In the genomic region with DNA sequence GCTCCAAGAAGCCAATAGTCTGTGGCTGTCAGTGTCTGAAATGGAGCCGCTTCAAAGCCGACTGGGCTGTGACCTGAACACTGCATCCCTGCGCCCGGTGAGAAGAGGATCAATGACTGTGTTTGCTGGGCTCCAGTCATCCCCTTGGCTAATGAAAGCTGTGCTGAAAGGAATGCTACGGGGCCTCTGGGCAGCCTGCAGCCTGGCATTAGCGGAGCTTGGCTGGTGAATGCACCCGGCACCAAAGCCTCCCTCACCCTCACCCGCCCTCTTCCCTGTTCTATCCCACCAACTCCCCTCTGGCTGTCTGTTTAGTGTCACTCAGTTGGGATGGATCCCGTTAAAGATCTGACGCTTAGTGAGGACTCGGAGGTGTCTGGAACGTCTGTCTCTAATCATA, we compare ENCODE assay signal across 18 cellular contexts.
A peak's percentile ranks its signal among the peaks of the same experiment; 100 is the strongest.
DNase-seq lines count a peak whose midpoint lies in the region.
"Had no signal": no experiment of that assay in that cellular context is flagged by ENCODE, and none has a peak within 500 bp of the region (broad histone marks: within the 10 kb centered on the region; RNA-seq: fewer than 3 reads in every experiment).

No MANE protein-coding gene starts in this region.

- no peaks in the 10 kb centered on the region for H3K27me3 ChIP-seq in skeletal muscle satellite cell (ENCODE audit: control insufficient read depth, insufficient read depth, low read length)
- H3K27me3 ChIP-seq: BLaER1, testis had no signal

- peaks cover 41% of the 10 kb centered on the region for H3K4me1 ChIP-seq in mesodermal cell (ENCODE audit: control insufficient read depth, insufficient read depth, low read length, poor library complexity, severe bottlenecking)
- H3K4me1 ChIP-seq in skeletal muscle satellite cell (ENCODE audit: control insufficient read depth, insufficient read depth, low read length) = peaks cover 43% of the 10 kb centered on the region
- H3K4me1 ChIP-seq: testis had no signal

- no peaks in the 10 kb centered on the region for H3K9me3 ChIP-seq in mesodermal cell (ENCODE audit: control insufficient read depth, low read length)
- no peaks in the 10 kb centered on the region for H3K9me3 ChIP-seq in skeletal muscle satellite cell (replicated peaks; ENCODE audit: low read length)
- H3K9me3 ChIP-seq: BLaER1, testis had no signal

- H3K4me3 ChIP-seq in mesodermal cell (ENCODE audit: extremely low read depth, insufficient read depth, low read length, poor library complexity, severe bottlenecking) = no peak overlapping the region
- no peak overlapping the region for H3K4me3 ChIP-seq in skeletal muscle satellite cell (ENCODE audit: low read length)
- H3K4me3 ChIP-seq: BLaER1, testis had no signal

- WGBS in mesodermal cell (ENCODE audit: insufficient coverage in 2 of 2), 2 experiments = 23 to 50% methylated on average over 2 to 8 of the region's 12 CpGs

- DNase-seq in M059J (ENCODE audit: low read depth) (peak; percentile 57), ecto neural progenitor cell (ENCODE audit: low spot score) (peak; percentile 75), DMS79 (lab: John Stamatoyannopoulos, UW) (no peak), NCI-H1417 treated with DMSO at 0.1 percent for 48 hours (lab: John Stamatoyannopoulos, UW) (no peak), NCI-H82 (lab: John Stamatoyannopoulos, UW) (no peak)
- DNase-seq in stimulated activated CD4-positive, alpha-beta T cell treated with anti-CD3 and anti-CD28 coated beads, Interleukin-12 subunit alpha, Interleukin-12 subunit beta, amount 100 ng/mL, for 4 hours = no peak
- DNase-seq: activated CD4-positive, alpha-beta T cell treated with anti-CD3 and anti-CD28 coated beads for 48 hours; activated naive CD8-positive, alpha-beta T cell treated with anti-CD3 and anti-CD28 coated beads, Interleukin-2, amount 10 ng/mL, durations not matched to agents 7 days and 5 days; activated T-cell treated with anti-CD3 and anti-CD28 coated beads for 4 hours; DMS79 treated with DMSO at 0.1 percent for 48 hours; erythroblast; left ventricle myocardium superior; NCI-H187 treated with DMSO at 0.1 percent for 48 hours had no signal

- H3K27ac ChIP-seq in mesodermal cell (ENCODE audit: low read depth, low read length, severe bottlenecking) = peak overlapping the region; percentile 85
- H3K27ac ChIP-seq: BLaER1, RWPE1, testis had no signal

- peak overlapping the region; percentile 15 for H3K9ac ChIP-seq in skeletal muscle satellite cell (ENCODE audit: low read depth, low read length)
- H3K9ac ChIP-seq: BLaER1 had no signal

- H3K4me2 ChIP-seq in skeletal muscle satellite cell (ENCODE audit: low read length) = peak overlapping the region; percentile 61
- H3K4me2 ChIP-seq: BLaER1 had no signal

- no peaks in the 10 kb centered on the region for H3K36me3 ChIP-seq in mesodermal cell (ENCODE audit: control insufficient read depth, insufficient read depth, low read length)
- no peaks in the 10 kb centered on the region for H3K36me3 ChIP-seq in skeletal muscle satellite cell (ENCODE audit: insufficient read depth, low read length)

Comparison
In these comparisons a context has a peak if more than half of its experiments do, and no peak if none do; other contexts are left out.
1. DNase-seq: peak in M059J (single experiment) and ecto neural progenitor cell (single experiment); none in DMS79 (single experiment), NCI-H1417 treated with DMSO at 0.1 percent for 48 hours (single experiment), NCI-H82 (single experiment) and stimulated activated CD4-positive, alpha-beta T cell treated with anti-CD3 and anti-CD28 coated beads, Interleukin-12 subunit alpha, Interleukin-12 subunit beta, amount 100 ng/mL, for 4 hours (single experiment).